Comparison of ENCODE assay signal across 9 cellular contexts in the genomic region with DNA sequence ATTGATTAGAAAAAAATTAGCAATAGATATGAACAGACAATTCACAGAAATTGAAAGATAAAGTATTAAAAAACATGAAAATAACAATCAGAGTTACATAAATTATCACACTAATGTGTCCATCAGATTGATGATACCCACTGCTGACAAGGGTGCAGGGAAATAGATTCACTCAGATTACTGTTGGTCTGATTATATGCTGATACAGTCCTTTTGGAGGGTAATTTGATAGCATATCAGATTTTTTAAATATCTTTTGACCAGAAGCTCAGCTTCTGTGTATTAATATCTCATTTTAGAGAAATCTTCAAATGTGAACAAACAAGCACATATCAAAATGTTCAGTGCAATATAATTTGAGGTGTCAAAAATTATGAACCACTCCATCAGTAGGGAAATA.
"Had no signal": no experiment of that assay in that cellular context is flagged by ENCODE, and none has a peak within 500 bp of the region (broad histone marks: within the 10 kb centered on the region; RNA-seq: fewer than 3 reads in every experiment).

No MANE protein-coding gene starts in this region.

- H3K9me3 ChIP-seq: HAP-1 had no signal

- H3K4me2 ChIP-seq: KMS-11 had no signal

- ATAC-seq: HCT116 had no signal

- FAIRE-seq: HTR-8/SVneo had no signal

- H3K27ac ChIP-seq: GM23248, KMS-11 had no signal

- DNase-seq: GM23248, GOT3, H7, HFFc6, KBM-7 had no signal

- H3K9ac ChIP-seq: GM23248, KMS-11 had no signal

- H3K4me3 ChIP-seq: GM23248, HAP-1 had no signal

- H3K36me3 ChIP-seq: HAP-1 had no signal

- H2AFZ ChIP-seq: GM23248 had no signal
